Comparison of ENCODE assay signal across 1 cellular context in genomic region chr6:90490030-90490429, GRCh38.
TF ChIP-seq lines count a peak whose summit lies in the region.

No MANE protein-coding gene starts in this region.

TF ChIP-seq in GM23338, 12 proteins besides CTCF, POLR2A, EP300 and RAD21:
- no peak for TF ChIP-seq ZNF462 (CRISPR knock-in tag; IDR thresholded peaks at IDR 0.05)
- no peak for TF ChIP-seq POLR2AphosphoS5 (IDR thresholded peaks at IDR 0.05; ENCODE audit: low read depth)
- no peak for TF ChIP-seq CREB1 (CRISPR knock-in tag; IDR thresholded peaks at IDR 0.05; ENCODE audit: low read depth)
- TF ChIP-seq, protein P1, sequence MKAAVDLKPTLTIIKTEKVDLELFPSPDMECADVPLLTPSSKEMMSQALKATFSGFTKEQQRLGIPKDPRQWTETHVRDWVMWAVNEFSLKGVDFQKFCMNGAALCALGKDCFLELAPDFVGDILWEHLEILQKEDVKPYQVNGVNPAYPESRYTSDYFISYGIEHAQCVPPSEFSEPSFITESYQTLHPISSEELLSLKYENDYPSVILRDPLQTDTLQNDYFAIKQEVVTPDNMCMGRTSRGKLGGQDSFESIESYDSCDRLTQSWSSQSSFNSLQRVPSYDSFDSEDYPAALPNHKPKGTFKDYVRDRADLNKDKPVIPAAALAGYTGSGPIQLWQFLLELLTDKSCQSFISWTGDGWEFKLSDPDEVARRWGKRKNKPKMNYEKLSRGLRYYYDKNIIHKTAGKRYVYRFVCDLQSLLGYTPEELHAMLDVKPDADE (IDR thresholded peaks at IDR 0.05), result no peak
- no peak for TF ChIP-seq EZH2phosphoT487 (IDR thresholded peaks at IDR 0.05; ENCODE audit: unreplicated experiment)
- TF ChIP-seq NANOG (IDR thresholded peaks at IDR 0.05; ENCODE audit: borderline replicate concordance), result no peak
- TF ChIP-seq EZH2 (IDR thresholded peaks at IDR 0.05; ENCODE audit: low read depth, unreplicated experiment), result no peak
- no peak for TF ChIP-seq JUNB (IDR thresholded peaks at IDR 0.05; ENCODE audit: unreplicated experiment)
- TF ChIP-seq, protein P2, sequence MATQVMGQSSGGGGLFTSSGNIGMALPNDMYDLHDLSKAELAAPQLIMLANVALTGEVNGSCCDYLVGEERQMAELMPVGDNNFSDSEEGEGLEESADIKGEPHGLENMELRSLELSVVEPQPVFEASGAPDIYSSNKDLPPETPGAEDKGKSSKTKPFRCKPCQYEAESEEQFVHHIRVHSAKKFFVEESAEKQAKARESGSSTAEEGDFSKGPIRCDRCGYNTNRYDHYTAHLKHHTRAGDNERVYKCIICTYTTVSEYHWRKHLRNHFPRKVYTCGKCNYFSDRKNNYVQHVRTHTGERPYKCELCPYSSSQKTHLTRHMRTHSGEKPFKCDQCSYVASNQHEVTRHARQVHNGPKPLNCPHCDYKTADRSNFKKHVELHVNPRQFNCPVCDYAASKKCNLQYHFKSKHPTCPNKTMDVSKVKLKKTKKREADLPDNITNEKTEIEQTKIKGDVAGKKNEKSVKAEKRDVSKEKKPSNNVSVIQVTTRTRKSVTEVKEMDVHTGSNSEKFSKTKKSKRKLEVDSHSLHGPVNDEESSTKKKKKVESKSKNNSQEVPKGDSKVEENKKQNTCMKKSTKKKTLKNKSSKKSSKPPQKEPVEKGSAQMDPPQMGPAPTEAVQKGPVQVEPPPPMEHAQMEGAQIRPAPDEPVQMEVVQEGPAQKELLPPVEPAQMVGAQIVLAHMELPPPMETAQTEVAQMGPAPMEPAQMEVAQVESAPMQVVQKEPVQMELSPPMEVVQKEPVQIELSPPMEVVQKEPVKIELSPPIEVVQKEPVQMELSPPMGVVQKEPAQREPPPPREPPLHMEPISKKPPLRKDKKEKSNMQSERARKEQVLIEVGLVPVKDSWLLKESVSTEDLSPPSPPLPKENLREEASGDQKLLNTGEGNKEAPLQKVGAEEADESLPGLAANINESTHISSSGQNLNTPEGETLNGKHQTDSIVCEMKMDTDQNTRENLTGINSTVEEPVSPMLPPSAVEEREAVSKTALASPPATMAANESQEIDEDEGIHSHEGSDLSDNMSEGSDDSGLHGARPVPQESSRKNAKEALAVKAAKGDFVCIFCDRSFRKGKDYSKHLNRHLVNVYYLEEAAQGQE (IDR thresholded peaks at IDR 0.05; ENCODE audit: unreplicated experiment), result no peak
- TF ChIP-seq ZNF114 (CRISPR knock-in tag; IDR thresholded peaks at IDR 0.05), result no peak
- no peak for TF ChIP-seq STAT1 (IDR thresholded peaks at IDR 0.05; ENCODE audit: unreplicated experiment)
TF ChIP-seq in GM23338: peak in this region for 0.
